In genomic region chr2:72962911-72963310, GRCh38 we compare ENCODE assay signal across 19 cellular contexts. TPM values are rescaled to one million over a fixed set of nuclear protein-coding genes. Genes with fewer than 3 reads are reported as not detected.
DNase-seq lines count a peak whose midpoint lies in the region; ATAC-seq, FAIRE-seq and TF ChIP-seq lines count a peak whose summit lies in the region.
"Had no signal": no experiment of that assay in that cellular context is flagged by ENCODE, and none has a peak within 500 bp of the region (broad histone marks: within the 10 kb centered on the region; RNA-seq: fewer than 3 reads in every experiment).

No MANE protein-coding gene starts in this region.

- no peaks in the 10 kb centered on the region for H3K79me2 ChIP-seq in H1 (ENCODE audit: control insufficient read depth in 1 of 2, insufficient read depth in 2 of 2, low read length in 2 of 2)
- H3K79me2 ChIP-seq in trophoblast cell (ENCODE audit: control insufficient read depth, insufficient read depth, low read length, poor library complexity) = peaks cover 3% of the 10 kb centered on the region

- peak overlapping the region; percentile 94 for H3K18ac ChIP-seq in H1 (ENCODE audit: extremely low read depth, low read length)
- peak overlapping the region; percentile 69 for H3K18ac ChIP-seq in trophoblast cell (ENCODE audit: low read length)

- no peak overlapping the region for H3K56ac ChIP-seq in H1 (replicated peaks; ENCODE audit: insufficient read length, low read depth, low read length)

- H2BK5ac ChIP-seq in H1 (ENCODE audit: low read depth, low read length) = peak overlapping the region; percentile 82
- peak overlapping the region; percentile 55 for H2BK5ac ChIP-seq in trophoblast cell (ENCODE audit: low read depth, low read length, poor library complexity)

- no peaks in the 10 kb centered on the region for H3K23me2 ChIP-seq in H1 (ENCODE audit: low read depth, low read length)

- H3K4me1 Mint-ChIP-seq in mesothelial cell of epicardium = peaks cover 8% of the 10 kb centered on the region

- peak overlapping the region; percentile 49 for H3K4ac ChIP-seq in H1 (replicated peaks; ENCODE audit: insufficient read length, low read depth, low read length)
- H3K4ac ChIP-seq in trophoblast cell (ENCODE audit: low read depth, low read length) = peak overlapping the region; percentile 41

- WGBS in H1 (ENCODE audit: extremely low coverage in 1 of 2, insufficient coverage in 1 of 2, insufficient read length in 1 of 2, insufficient replicate concordance in 2 of 2, low coverage in 1 of 2, low lambda C conversion rate in 2 of 2, missing lambda C conversion rate in 1 of 2), 2 experiments = 61% methylated on average over 7 of the region's 7 CpGs; no CpG with 5 or more reads in 1 of the 2 experiments
- no CpG with 5 or more reads among the region's 7 CpGs for WGBS in trophoblast cell (ENCODE audit: extremely low coverage, insufficient coverage, insufficient read length)

- H3K4me1 ChIP-seq in HUES6 (ENCODE audit: control insufficient read depth, insufficient read depth, low read length) (peaks cover 40% of the 10 kb centered on the region), H1 (replicated peaks in 1 of 4; ENCODE audit: control insufficient read depth in 3 of 4, insufficient read depth in 4 of 4, low read length in 3 of 4) (peaks cover 12 to 26% (median 22%) of the 10 kb centered on the region in 4 experiments), trophoblast cell (ENCODE audit: control insufficient read depth in 1 of 2, insufficient read depth in 2 of 2, low read length in 2 of 2) (peaks cover 33 to 41% of the 10 kb centered on the region in 2 experiments), BE2C (no peaks in the 10 kb centered on the region)
- H3K4me1 ChIP-seq: Peyer's patch had no signal

- H2AFZ ChIP-seq in H1 (ENCODE audit: low read length) = no peak overlapping the region
- no peak overlapping the region for H2AFZ ChIP-seq in trophoblast cell (ENCODE audit: insufficient read depth, low read length, poor library complexity)

- peak overlapping the region; percentile 20 to 49; a peak in 3 of 4 replicates for H3K4me2 ChIP-seq in H1 (ENCODE audit: insufficient read depth in 1 of 2, low read depth in 2 of 2, low read length in 2 of 2)
- peak overlapping the region; percentile 17 for H3K4me2 ChIP-seq in trophoblast cell (ENCODE audit: low read length)

- H3K27ac ChIP-seq in HUES6 (ENCODE audit: low read depth, low read length) (no peak overlapping the region), H1 (ENCODE audit: low read depth, low read length) (peak overlapping the region; percentile 49; the same call in 1 of the 2 replicates), trophoblast cell (ENCODE audit: low read depth, low read length) (peak overlapping the region; percentile 31)
- H3K27ac ChIP-seq: Peyer's patch had no signal

- no peaks in the 10 kb centered on the region for H4K20me1 ChIP-seq in H1 (replicated peaks in 1 of 2; ENCODE audit: control insufficient read depth in 1 of 2, insufficient read depth in 2 of 2, low read length in 2 of 2)

- peak overlapping the region; percentile 24 for H4K12ac ChIP-seq in trophoblast cell (ENCODE audit: low read depth, low read length)

- H3K27ac Mint-ChIP-seq in mesothelial cell of epicardium = peak overlapping the region; percentile 53
- H3K27ac Mint-ChIP-seq: CD14-positive monocyte had no signal

- H3K36me3 ChIP-seq in HUES6 (ENCODE audit: control insufficient read depth, insufficient read depth, low read length) (no peaks in the 10 kb centered on the region), H1 (ENCODE audit: control insufficient read depth in 2 of 4, insufficient read depth in 4 of 4, low read length in 3 of 4) (no peaks in the 10 kb centered on the region), trophoblast cell (ENCODE audit: control insufficient read depth in 1 of 2, insufficient read depth in 2 of 2, low read length in 2 of 2) (no peaks in the 10 kb centered on the region), BE2C (no peaks in the 10 kb centered on the region)
- H3K36me3 ChIP-seq: Peyer's patch had no signal

- ATAC-seq in GM21529 (IDR thresholded peaks at IDR 0.05; ENCODE audit: unreplicated experiment) (no peak), GM19395 (IDR thresholded peaks at IDR 0.05; ENCODE audit: unreplicated experiment) (no peak)

- H3K4me3 ChIP-seq in HUES6 (ENCODE audit: low read depth, low read length) = no peak overlapping the region
- H3K4me3 ChIP-seq in H1 (ENCODE audit: extremely low read depth in 1 of 4, insufficient read depth in 2 of 4, low read depth in 3 of 4, low read length in 4 of 4) = 0 out of 8 replicates have a peak overlapping the region, but pooled peaks of 1 of the 4 experiments have one; percentile 2
- no peak overlapping the region for H3K4me3 ChIP-seq in trophoblast cell (ENCODE audit: low read depth, low read length)
- no peak overlapping the region for H3K4me3 ChIP-seq in BE2C (ENCODE audit: low read depth, low read length)
- H3K4me3 ChIP-seq: Peyer's patch had no signal

- TF ChIP-seq CTCF in H1 (IDR thresholded peaks at IDR 0.05; ENCODE audit: control extremely low read depth in 1 of 3, insufficient read depth in 1 of 3, low read depth in 1 of 3, low read length in 3 of 3) = no peak
- no peak for TF ChIP-seq CTCF in mesothelial cell of epicardium (IDR thresholded peaks at IDR 0.05; ENCODE audit: unreplicated experiment)
- TF ChIP-seq CTCF in BE2C (IDR thresholded peaks at IDR 0.05; ENCODE audit: low read depth, low read length) = no peak

- no peak for TF ChIP-seq RAD21 in H1 (IDR thresholded peaks at IDR 0.05 in 1 of 2, conservative IDR thresholded peaks at IDR 0.05 in 1 of 2; ENCODE audit: low read depth in 2 of 2, low read length in 2 of 2)

- H3K79me1 ChIP-seq in H1 (ENCODE audit: low read depth, low read length) (no peaks in the 10 kb centered on the region), trophoblast cell (ENCODE audit: low read length) (peaks cover 11% of the 10 kb centered on the region)

- no peaks in the 10 kb centered on the region for H3K9me3 ChIP-seq in HUES6 (ENCODE audit: control insufficient read depth, insufficient read depth, low read depth, low read length)
- no peaks in the 10 kb centered on the region for H3K9me3 ChIP-seq in H1 (ENCODE audit: insufficient read depth in 2 of 2, low read depth in 1 of 2, low read length in 1 of 2)
- H3K9me3 ChIP-seq in trophoblast cell (ENCODE audit: insufficient read depth, low read depth, low read length) = peaks cover 3% of the 10 kb centered on the region
- H3K9me3 ChIP-seq in BE2C = no peaks in the 10 kb centered on the region
- H3K9me3 ChIP-seq: Peyer's patch had no signal

- H3K23ac ChIP-seq in H1 (ENCODE audit: insufficient read length) = no peak overlapping the region
- H3K23ac ChIP-seq in trophoblast cell (ENCODE audit: low read length) = no peak overlapping the region

- H4K8ac ChIP-seq in H1 (ENCODE audit: extremely low read depth, insufficient read depth, low read length) = no peak overlapping the region
- H4K8ac ChIP-seq in trophoblast cell (ENCODE audit: low read depth, low read length) = peak overlapping the region; percentile 71

- DNase-seq in H1 (ENCODE audit: low read depth in 1 of 2, low spot score in 2 of 2) (no peak), mesothelial cell of epicardium (ENCODE audit: low spot score in 2 of 2, unreplicated experiment in 2 of 2) (no peak), trophoblast cell (no peak), BE2C (no peak)
- DNase-seq: DND-41, HCEC 1CT, MM.1S, NCI-H1092, NCI-H146, NCI-H2081 treated with DMSO at 0.1 percent for 48 hours had no signal

- peak overlapping the region; percentile 56 for H3K9ac ChIP-seq in HUES6 (ENCODE audit: low read length)
- H3K9ac ChIP-seq in H1 (replicated peaks in 1 of 4; ENCODE audit: extremely low read depth in 1 of 4, low read depth in 3 of 4, low read length in 3 of 4) = no peak overlapping the region; a peak in 2 of 7 replicates
- no peak overlapping the region for H3K9ac ChIP-seq in trophoblast cell (ENCODE audit: low read length)

- peak overlapping the region; percentile 64; the same call in 1 of the 2 replicates for H2BK20ac ChIP-seq in H1 (ENCODE audit: low read length)

- 0 out of 2 replicates have a peak overlapping the region, but pooled peaks have one; percentile 90 for H2BK15ac ChIP-seq in H1 (ENCODE audit: low read length)

- H2BK12ac ChIP-seq in H1 (ENCODE audit: low read depth, low read length) = peak overlapping the region; percentile 94
- H2BK12ac ChIP-seq in trophoblast cell (ENCODE audit: low read length) = peak overlapping the region; percentile 88

- POLR2A ChIA-PET in H1 (lab: Charles Lee; ENCODE audit: partially characterized antibody) = interaction anchor here (1.3 to 3.5 kb wide), 6 partner anchors 10 to 48 kb away, joined by 3 to 29 read pairs (median 8); partner anchors contain the start of gene EMX1

- no peaks in the 10 kb centered on the region for H3K9me3 Mint-ChIP-seq in mesothelial cell of epicardium

- H3K4me3 Mint-ChIP-seq in mesothelial cell of epicardium = no peak overlapping the region
- H3K4me3 Mint-ChIP-seq: CD14-positive monocyte had no signal

- H4K91ac ChIP-seq in H1 (replicated peaks; ENCODE audit: insufficient read length, low read length) (peak overlapping the region; percentile 93), trophoblast cell (ENCODE audit: low read depth, low read length) (peak overlapping the region; percentile 87)

- H3K14ac ChIP-seq in H1 (ENCODE audit: insufficient read length) (no peak overlapping the region), trophoblast cell (ENCODE audit: low read length) (peak overlapping the region; percentile 79)

- TF ChIP-seq POLR2A in H1 (IDR thresholded peaks at IDR 0.05; ENCODE audit: control extremely low read depth in 1 of 2, low read depth in 2 of 2, low read length in 2 of 2) = no peak

- H3K36me3 Mint-ChIP-seq in mesothelial cell of epicardium = no peaks in the 10 kb centered on the region

- peak overlapping the region; percentile 82; the same call in 1 of the 2 replicates for H2AK5ac ChIP-seq in H1 (ENCODE audit: low read depth, low read length)
- H2AK5ac ChIP-seq in trophoblast cell (ENCODE audit: low read length) = peak overlapping the region; percentile 80

- H4K5ac ChIP-seq in H1 (ENCODE audit: insufficient read length, low read depth, low read length) = peak overlapping the region; percentile 26

- peak overlapping the region; percentile 33 for H2BK120ac ChIP-seq in H1 (replicated peaks; ENCODE audit: low read depth, low read length)
- H2BK120ac ChIP-seq in trophoblast cell (ENCODE audit: insufficient read depth, low read length, poor library complexity) = peak overlapping the region; percentile 84

- H3K27me3 Mint-ChIP-seq in mesothelial cell of epicardium (ENCODE audit: low read depth) = no peaks in the 10 kb centered on the region

- H3K27me3 ChIP-seq in HUES6 (ENCODE audit: control insufficient read depth, insufficient read depth, low read length) = 0 out of 2 replicates have a peak, but pooled peaks cover 4% of the 10 kb centered on the region
- H3K27me3 ChIP-seq in H1 (replicated peaks in 1 of 4; ENCODE audit: control insufficient read depth in 3 of 4, extremely low read depth in 1 of 4, insufficient read depth in 3 of 4, low read length in 3 of 4) = peaks cover 0 to 5% (median 0%) of the 10 kb centered on the region in 4 experiments; a peak in 1 of 7 replicates
- no peaks in the 10 kb centered on the region for H3K27me3 ChIP-seq in trophoblast cell (ENCODE audit: insufficient read depth, low read length)
- no peaks in the 10 kb centered on the region for H3K27me3 ChIP-seq in BE2C
- H3K27me3 ChIP-seq: Peyer's patch had no signal

- CTCF ChIA-PET in H1 (lab: Charles Lee; ENCODE audit: partially characterized antibody) = interaction anchor here (0.6 to 11.9 kb wide), 21 partner anchors 8 to 280 kb away, joined by 3 to 166 read pairs (median 7); partner anchors contain the start of genes EMX1 and SPR

- FAIRE-seq in H1 (lab: Jason Lieb, UNC) = no peak
- FAIRE-seq: HTR-8/SVneo had no signal

- TF ChIP-seq EP300 in H1 (IDR thresholded peaks at IDR 0.05; ENCODE audit: borderline replicate concordance in 1 of 2, low read depth in 2 of 2, low read length in 2 of 2) = no peak

RNA-seq across cellular contexts. Expression of gene EMX1, which starts 45.6 kb away (rescaled TPM):
- 4.8 and 4.9 TPM in 2 replicates for total RNA-seq in H1 (2021; fragmentation: NEBNext Ultra II Directional; extraction: Animal tissue kit (Norgen Biotek cat#: 25700))
- polyA plus RNA-seq in H1 (2011; rRNA removed) = 2.4 and 3.3 TPM in 2 replicates
- 2.8 TPM for polyA plus RNA-seq in H1 (2011; cell fraction: cytosol; rRNA removed)
- polyA plus RNA-seq in H1 (2011; cell fraction: nucleus; rRNA removed) = 3.5 TPM
- polyA plus RNA-seq in H1 (2012, experiment 1 of 2) = 2.2 to 3.8 TPM (median 3.0 TPM) in 4 replicates
- polyA plus RNA-seq in H1 (2012, experiment 2 of 2) = 1.8 TPM
- polyA plus RNA-seq in H1 (2013, experiment 1 of 2) = 3.2 TPM
- 3.2 TPM for polyA plus RNA-seq in H1 (2013, experiment 2 of 2)
- polyA minus RNA-seq in H1 (2011; rRNA and poly(A)+ RNA removed) = 1.1 and 2.1 TPM in 2 replicates
- 3.4 TPM for polyA minus RNA-seq in H1 (2011; cell fraction: cytosol; rRNA and poly(A)+ RNA removed)
- 3.5 TPM for polyA minus RNA-seq in H1 (2011; cell fraction: nucleus; rRNA and poly(A)+ RNA removed)
- total RNA-seq in mesothelial cell of epicardium = 0.09 TPM in 2 of 3 replicates, not detected in the other
- polyA plus RNA-seq in trophoblast cell (2013) = 0.05 TPM in 1 of 2 replicates, not detected in the other
- polyA plus RNA-seq in BE2C (2012; ENCODE audit: insufficient read depth, insufficient read length, low read depth) = not detected
- total RNA-seq: G401, LHCN-M2, NCI-H460 had no signal
- polyA plus RNA-seq: CD14-positive monocyte had no signal
